1 cellular context compared by ENCODE assay signal in the genomic region with DNA sequence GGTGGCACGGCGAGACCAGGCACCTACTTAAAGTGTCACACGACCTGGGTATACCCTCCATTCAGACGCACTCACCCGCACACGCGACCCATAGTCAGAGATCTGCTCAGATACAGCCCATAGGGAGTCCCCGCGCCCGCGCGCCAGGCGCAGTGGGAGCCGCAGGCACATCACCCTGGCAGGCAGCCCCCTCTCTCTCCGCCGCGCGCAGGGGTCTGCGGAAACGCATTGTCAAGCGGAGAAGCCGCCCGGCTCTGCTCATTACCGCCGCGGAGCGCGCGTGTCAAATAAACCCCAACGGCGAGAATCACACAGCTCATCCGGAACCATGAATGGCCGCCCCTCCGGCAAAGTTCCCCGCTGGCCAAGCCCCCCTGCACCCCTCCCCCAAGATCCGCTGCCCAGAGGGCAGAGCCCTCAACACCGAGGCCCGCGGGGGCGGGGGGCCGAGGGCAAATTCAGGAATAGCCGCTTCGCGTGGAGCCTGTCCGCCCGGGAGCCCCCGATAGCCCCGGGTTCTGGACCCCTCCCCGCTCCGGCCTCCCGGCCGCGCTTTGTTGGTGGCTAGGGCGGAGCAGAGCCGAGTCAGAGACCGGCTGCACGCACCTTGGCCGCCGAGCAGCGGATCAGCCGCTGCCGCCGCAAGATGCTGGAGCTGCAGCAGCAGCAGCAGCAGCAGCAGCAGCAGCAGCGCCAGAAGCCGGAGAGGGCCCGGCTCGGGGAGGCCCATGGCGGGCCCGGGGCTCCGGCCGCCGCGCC.
TF ChIP-seq lines count a peak whose summit lies in the region.

No MANE protein-coding gene starts in this region.

TF ChIP-seq in WTC11, 78 proteins besides CTCF, POLR2A, EP300 and RAD21 (continued from another document):
- TF ChIP-seq TP53 (CRISPR knock-in tag; IDR thresholded peaks at IDR 0.05) (0 out of 2 replicates have a peak, but pooled peaks have one; percentile 12), SOX15 (CRISPR knock-in tag; IDR thresholded peaks at IDR 0.05) (no peak), MLX (CRISPR knock-in tag; IDR thresholded peaks at IDR 0.05) (no peak), ATF1 (CRISPR knock-in tag; IDR thresholded peaks at IDR 0.05) (no peak), ZNF671 (CRISPR knock-in tag; IDR thresholded peaks at IDR 0.05) (no peak), ZNF121 (CRISPR knock-in tag; IDR thresholded peaks at IDR 0.05) (no peak), NR3C1 (CRISPR knock-in tag; conservative IDR thresholded peaks at IDR 0.05; ENCODE audit: low read depth) (no peak), SP1 (CRISPR knock-in tag; conservative IDR thresholded peaks at IDR 0.05) (0 out of 2 replicates have a peak, but pooled peaks have one; percentile 10), CREM (CRISPR knock-in tag; IDR thresholded peaks at IDR 0.05) (no peak), CBFB (CRISPR knock-in tag; IDR thresholded peaks at IDR 0.05; ENCODE audit: low read depth) (no peak), SMAD4 (CRISPR knock-in tag; IDR thresholded peaks at IDR 0.05) (no peak), ELF4 (CRISPR knock-in tag; IDR thresholded peaks at IDR 0.05; ENCODE audit: low read depth) (no peak), NFYB (CRISPR knock-in tag; conservative IDR thresholded peaks at IDR 0.05; ENCODE audit: low read depth) (0 out of 2 replicates have a peak, but pooled peaks have one; percentile 7), MYBL2 (CRISPR knock-in tag; IDR thresholded peaks at IDR 0.05) (no peak), NFE2L1 (CRISPR knock-in tag; IDR thresholded peaks at IDR 0.05) (no peak), NR2C2 (CRISPR knock-in tag; IDR thresholded peaks at IDR 0.05) (no peak), ZNF263 (CRISPR knock-in tag; IDR thresholded peaks at IDR 0.05; ENCODE audit: low read depth) (no peak), CREB1 (CRISPR knock-in tag; IDR thresholded peaks at IDR 0.05) (no peak)
- TF ChIP-seq, protein P1, sequence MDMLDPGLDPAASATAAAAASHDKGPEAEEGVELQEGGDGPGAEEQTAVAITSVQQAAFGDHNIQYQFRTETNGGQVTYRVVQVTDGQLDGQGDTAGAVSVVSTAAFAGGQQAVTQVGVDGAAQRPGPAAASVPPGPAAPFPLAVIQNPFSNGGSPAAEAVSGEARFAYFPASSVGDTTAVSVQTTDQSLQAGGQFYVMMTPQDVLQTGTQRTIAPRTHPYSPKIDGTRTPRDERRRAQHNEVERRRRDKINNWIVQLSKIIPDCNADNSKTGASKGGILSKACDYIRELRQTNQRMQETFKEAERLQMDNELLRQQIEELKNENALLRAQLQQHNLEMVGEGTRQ (CRISPR knock-in tag; IDR thresholded peaks at IDR 0.05): no peak
- TF ChIP-seq, protein P2, sequence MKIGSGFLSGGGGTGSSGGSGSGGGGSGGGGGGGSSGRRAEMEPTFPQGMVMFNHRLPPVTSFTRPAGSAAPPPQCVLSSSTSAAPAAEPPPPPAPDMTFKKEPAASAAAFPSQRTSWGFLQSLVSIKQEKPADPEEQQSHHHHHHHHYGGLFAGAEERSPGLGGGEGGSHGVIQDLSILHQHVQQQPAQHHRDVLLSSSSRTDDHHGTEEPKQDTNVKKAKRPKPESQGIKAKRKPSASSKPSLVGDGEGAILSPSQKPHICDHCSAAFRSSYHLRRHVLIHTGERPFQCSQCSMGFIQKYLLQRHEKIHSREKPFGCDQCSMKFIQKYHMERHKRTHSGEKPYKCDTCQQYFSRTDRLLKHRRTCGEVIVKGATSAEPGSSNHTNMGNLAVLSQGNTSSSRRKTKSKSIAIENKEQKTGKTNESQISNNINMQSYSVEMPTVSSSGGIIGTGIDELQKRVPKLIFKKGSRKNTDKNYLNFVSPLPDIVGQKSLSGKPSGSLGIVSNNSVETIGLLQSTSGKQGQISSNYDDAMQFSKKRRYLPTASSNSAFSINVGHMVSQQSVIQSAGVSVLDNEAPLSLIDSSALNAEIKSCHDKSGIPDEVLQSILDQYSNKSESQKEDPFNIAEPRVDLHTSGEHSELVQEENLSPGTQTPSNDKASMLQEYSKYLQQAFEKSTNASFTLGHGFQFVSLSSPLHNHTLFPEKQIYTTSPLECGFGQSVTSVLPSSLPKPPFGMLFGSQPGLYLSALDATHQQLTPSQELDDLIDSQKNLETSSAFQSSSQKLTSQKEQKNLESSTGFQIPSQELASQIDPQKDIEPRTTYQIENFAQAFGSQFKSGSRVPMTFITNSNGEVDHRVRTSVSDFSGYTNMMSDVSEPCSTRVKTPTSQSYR (CRISPR knock-in tag; IDR thresholded peaks at IDR 0.05): no peak
- TF ChIP-seq, protein P3, sequence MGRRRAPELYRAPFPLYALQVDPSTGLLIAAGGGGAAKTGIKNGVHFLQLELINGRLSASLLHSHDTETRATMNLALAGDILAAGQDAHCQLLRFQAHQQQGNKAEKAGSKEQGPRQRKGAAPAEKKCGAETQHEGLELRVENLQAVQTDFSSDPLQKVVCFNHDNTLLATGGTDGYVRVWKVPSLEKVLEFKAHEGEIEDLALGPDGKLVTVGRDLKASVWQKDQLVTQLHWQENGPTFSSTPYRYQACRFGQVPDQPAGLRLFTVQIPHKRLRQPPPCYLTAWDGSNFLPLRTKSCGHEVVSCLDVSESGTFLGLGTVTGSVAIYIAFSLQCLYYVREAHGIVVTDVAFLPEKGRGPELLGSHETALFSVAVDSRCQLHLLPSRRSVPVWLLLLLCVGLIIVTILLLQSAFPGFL (CRISPR knock-in tag; IDR thresholded peaks at IDR 0.05; ENCODE audit: borderline replicate concordance): no peak
